Comparison of ENCODE assay signal across 11 cellular contexts in the genomic region with DNA sequence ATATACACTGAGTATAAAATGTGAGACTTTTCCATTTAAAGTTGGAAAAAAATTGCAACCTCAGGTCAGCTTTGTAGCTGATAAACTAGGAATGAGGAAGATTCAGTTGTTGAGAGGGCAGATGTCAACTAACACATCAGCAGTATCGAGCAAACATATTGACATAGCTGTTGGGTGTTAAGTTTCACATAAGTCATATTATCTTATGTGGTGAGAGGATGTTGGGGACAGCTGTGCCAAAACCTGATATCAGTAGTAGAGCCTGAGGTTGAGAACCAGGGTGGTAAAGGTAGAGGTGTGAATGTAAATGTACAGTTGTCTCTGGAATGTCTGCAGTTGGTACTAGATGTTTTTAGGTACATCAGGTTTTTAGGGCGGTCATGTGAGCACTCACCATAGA. TPM values are rescaled to one million over a fixed set of nuclear protein-coding genes. Genes with fewer than 3 reads are reported as not detected.
A peak's percentile ranks its signal among the peaks of the same experiment; 100 is the strongest.
DNase-seq lines count a peak whose midpoint lies in the region; ATAC-seq, FAIRE-seq and TF ChIP-seq lines count a peak whose summit lies in the region.
"Had no signal": no experiment of that assay in that cellular context is flagged by ENCODE, and none has a peak within 500 bp of the region (broad histone marks: within the 10 kb centered on the region; RNA-seq: fewer than 3 reads in every experiment).

No MANE protein-coding gene starts in this region.

- no peaks in the 10 kb centered on the region for H3K9me3 Mint-ChIP-seq in immature natural killer cell
- no peaks in the 10 kb centered on the region for H3K9me3 Mint-ChIP-seq in CD8-positive, alpha-beta T cell

- H3K27ac ChIP-seq in CD8-positive, alpha-beta T cell (ENCODE audit: low read depth, low read length): no peak overlapping the region
- H3K27ac ChIP-seq: breast epithelium, epithelial cell of prostate had no signal

- no peaks in the 10 kb centered on the region for H3K4me1 ChIP-seq in CD8-positive, alpha-beta T cell (ENCODE audit: insufficient read depth, low read length)

- no peak for FAIRE-seq in D721Med (lab: Jason Lieb, UNC)

- POLR2A ChIA-PET in CD8-positive, alpha-beta T cell (lab: Charles Lee): no interaction called here

- CTCF ChIA-PET in CD8-positive, alpha-beta T cell (lab: Charles Lee): no interaction called here

- intact Hi-C loops in CD8-positive, alpha-beta T cell (cut with DNase I, micrococcal nuclease): no loop called here

- no peaks in the 10 kb centered on the region for H3K9me3 ChIP-seq in CD8-positive, alpha-beta T cell (ENCODE audit: low read length)
- H3K9me3 ChIP-seq: breast epithelium had no signal

- H3K4me3 ChIP-seq in Jurkat, Clone E6-1 (ENCODE audit: low read length): no peak overlapping the region
- no peak overlapping the region for H3K4me3 ChIP-seq in CD8-positive, alpha-beta T cell (ENCODE audit: low read depth, low read length)
- H3K4me3 ChIP-seq: breast epithelium had no signal

- H3K36me3 ChIP-seq in CD8-positive, alpha-beta T cell (ENCODE audit: insufficient read depth, low read length): no peaks in the 10 kb centered on the region
- H3K36me3 ChIP-seq: breast epithelium had no signal

- peaks cover 0 to 3% (median 1%) of the 10 kb centered on the region in 3 donors for H3K27me3 Mint-ChIP-seq in immature natural killer cell (ENCODE audit: low read depth in 3 of 3)
- H3K27me3 Mint-ChIP-seq in CD8-positive, alpha-beta T cell (ENCODE audit: low read depth): no peaks in the 10 kb centered on the region

- H3K4me1 Mint-ChIP-seq in immature natural killer cell: peaks cover 53 to 67% of the 10 kb centered on the region in 2 donors
- H3K4me1 Mint-ChIP-seq in CD8-positive, alpha-beta T cell (ENCODE audit: low read depth): peaks cover 67% of the 10 kb centered on the region

- H3K27me3 ChIP-seq in CD8-positive, alpha-beta T cell (ENCODE audit: insufficient read depth, low read length): no peaks in the 10 kb centered on the region
- H3K27me3 ChIP-seq: breast epithelium had no signal

- H3K27ac Mint-ChIP-seq in immature natural killer cell: peak overlapping the region in 4 of 6 donors; percentile 1 to 34 (median 11)
- no peak overlapping the region for H3K27ac Mint-ChIP-seq in CD8-positive, alpha-beta T cell

- H3K4me3 Mint-ChIP-seq in immature natural killer cell: peak overlapping the region in 2 of 5 donors; percentile 30 to 48
- H3K4me3 Mint-ChIP-seq in CD8-positive, alpha-beta T cell: no peak overlapping the region

- peak; percentile 75 for DNase-seq in DMS153 treated with DMSO at 0.1 percent for 48 hours (lab: John Stamatoyannopoulos, UW; ENCODE audit: unreplicated experiment)
- peak; percentile 37 for DNase-seq in Jurkat, Clone E6-1 (ENCODE audit: low read depth, low spot score)
- peak; percentile 34 for DNase-seq in NCI-H748 treated with DMSO at 0.1 percent for 48 hours (lab: John Stamatoyannopoulos, UW)
- DNase-seq in immature natural killer cell: peak; percentile 20 to 31 (median 28)
- DNase-seq in D721Med (ENCODE audit: insufficient read length, low spot score): no peak
- DNase-seq in CD8-positive, alpha-beta T cell: no peak
- no peak for DNase-seq in 8988T
- DNase-seq in activated CD8-positive, alpha-beta memory T cell treated with anti-CD3 and anti-CD28 coated beads, Interleukin-2, amount 50 U/mL, for 4 hours: no peak
- DNase-seq: activated gamma-delta T cell treated with Interleukin-2 at 50 U/mL for 16 hours had no signal

- H3K36me3 Mint-ChIP-seq in immature natural killer cell: peaks cover 0 to 11% (median 0%) of the 10 kb centered on the region in 3 donors
- peaks cover 57% of the 10 kb centered on the region for H3K36me3 Mint-ChIP-seq in CD8-positive, alpha-beta T cell

- TF ChIP-seq CTCF in D721Med (IDR thresholded peaks at IDR 0.05; ENCODE audit: insufficient read depth, missing control alignments): no peak
- TF ChIP-seq CTCF in CD8-positive, alpha-beta T cell (IDR thresholded peaks at IDR 0.05): no peak

- no peak for ATAC-seq in CD8-positive, alpha-beta T cell

RNA-seq across cellular contexts. Expression of gene ZRANB1, which starts 5.0 kb away (rescaled TPM):
- 13.4 TPM for polyA plus RNA-seq in Jurkat, Clone E6-1 (2012; ENCODE audit: insufficient read depth, insufficient read length)
- 1 to 10 TPM; 3.8 to 7.1 (median 5.6) TPM for polyA plus RNA-seq in immature natural killer cell
- total RNA-seq in CD8-positive, alpha-beta T cell: 10 to 100 TPM; 28.5 to 31.6 TPM

Comparison
In these comparisons a context has a peak if more than half of its experiments do, and no peak if none do; other contexts are left out.
1. DNase-seq: peak in DMS153 treated with DMSO at 0.1 percent for 48 hours (single experiment), Jurkat, Clone E6-1 (single experiment), NCI-H748 treated with DMSO at 0.1 percent for 48 hours (single experiment) and immature natural killer cell (3 of 3); none in D721Med (single experiment), CD8-positive, alpha-beta T cell (0 of 7), 8988T (single experiment) and activated CD8-positive, alpha-beta memory T cell treated with anti-CD3 and anti-CD28 coated beads, Interleukin-2, amount 50 U/mL, for 4 hours (single experiment).